ENCODE assay signal across 12 cellular contexts in the genomic region with DNA sequence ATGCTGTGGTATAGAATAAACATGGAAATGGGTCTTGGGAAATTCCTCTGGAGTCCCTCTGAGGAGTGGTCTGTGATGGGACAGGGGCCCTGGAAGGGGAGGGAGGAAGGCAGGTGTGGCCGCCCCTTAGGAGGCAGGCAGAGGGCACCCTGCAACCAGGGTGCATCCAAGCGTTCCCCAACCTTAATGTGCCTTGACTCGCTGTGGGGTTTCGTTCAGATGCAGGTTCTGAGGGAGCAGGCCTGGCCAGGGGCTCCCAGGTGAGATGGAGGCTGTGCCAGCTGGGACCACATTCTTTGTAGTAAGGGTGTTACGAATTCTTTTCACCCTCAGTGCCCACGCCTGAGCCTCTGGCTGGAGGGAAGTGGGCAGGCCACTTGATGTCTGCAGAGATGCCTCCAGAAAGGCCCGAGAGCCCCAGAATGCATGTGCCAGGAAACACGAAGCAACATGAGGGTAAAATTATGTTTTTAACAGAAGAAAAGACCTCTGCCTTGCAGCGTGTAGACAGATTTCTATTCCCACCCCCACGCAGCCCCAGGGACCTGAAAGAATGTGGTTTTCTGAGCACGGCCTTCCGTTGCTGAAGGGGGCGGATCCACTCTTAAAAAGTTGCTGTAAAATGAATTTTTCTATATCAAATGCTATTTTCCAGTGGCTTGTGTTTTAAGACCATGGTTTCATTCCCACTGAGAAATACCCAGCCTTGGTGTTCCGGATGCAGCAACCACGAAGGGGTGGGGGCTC.
DNase-seq lines count a peak whose midpoint lies in the region; ATAC-seq and TF ChIP-seq lines count a peak whose summit lies in the region.
"Had no signal": no experiment of that assay in that cellular context is flagged by ENCODE, and none has a peak within 500 bp of the region (broad histone marks: within the 10 kb centered on the region; RNA-seq: fewer than 3 reads in every experiment).

No MANE protein-coding gene starts in this region.

- peak; percentile 39 to 52 for ATAC-seq in activated naive CD4-positive, alpha-beta T cell treated with anti-CD3 and anti-CD28 coated beads, Interleukin-2, amount 50 U/mL, for 72 hours

- peaks cover 20% of the 10 kb centered on the region for H3K4me1 Mint-ChIP-seq in activated naive CD8-positive, alpha-beta T cell treated with anti-CD3 and anti-CD28 coated beads for 36 hours
- peaks cover 43% of the 10 kb centered on the region for H3K4me1 Mint-ChIP-seq in mesothelial cell of epicardium

- no peak overlapping the region for H3K27ac Mint-ChIP-seq in activated naive CD4-positive, alpha-beta T cell treated with anti-CD3 and anti-CD28 coated beads, Interleukin-2, amount 50 U/mL, for 72 hours
- H3K27ac Mint-ChIP-seq in activated naive CD8-positive, alpha-beta T cell treated with anti-CD3 and anti-CD28 coated beads for 36 hours = peak overlapping the region; percentile 52
- peak overlapping the region; percentile 78 for H3K27ac Mint-ChIP-seq in mesothelial cell of epicardium
- H3K27ac Mint-ChIP-seq: activated naive CD4-positive, alpha-beta T cell treated with anti-CD3 and anti-CD28 coated beads, Interleukin-2, amount 50 U/mL, for 24 hours had no signal

- TF ChIP-seq CTCF in mesothelial cell of epicardium (IDR thresholded peaks at IDR 0.05; ENCODE audit: unreplicated experiment) = no peak
- no peak for TF ChIP-seq CTCF in testis (IDR thresholded peaks at IDR 0.05)
- no peak for TF ChIP-seq CTCF in foreskin fibroblast (IDR thresholded peaks at IDR 0.05; ENCODE audit: low read depth, low read length)

- H3K27me3 ChIP-seq in testis = no peaks in the 10 kb centered on the region

- H3K36me3 Mint-ChIP-seq in activated naive CD4-positive, alpha-beta T cell treated with anti-CD3 and anti-CD28 coated beads, Interleukin-2, amount 50 U/mL, for 72 hours = peaks cover 7 to 16% of the 10 kb centered on the region in 2 donors
- peaks cover 10% of the 10 kb centered on the region for H3K36me3 Mint-ChIP-seq in activated naive CD8-positive, alpha-beta T cell treated with anti-CD3 and anti-CD28 coated beads for 36 hours
- H3K36me3 Mint-ChIP-seq in mesothelial cell of epicardium = no peaks in the 10 kb centered on the region
- H3K36me3 Mint-ChIP-seq: activated naive CD4-positive, alpha-beta T cell treated with anti-CD3 and anti-CD28 coated beads, Interleukin-2, amount 50 U/mL, for 24 hours had no signal

- no peaks in the 10 kb centered on the region for H3K27me3 Mint-ChIP-seq in activated naive CD8-positive, alpha-beta T cell treated with anti-CD3 and anti-CD28 coated beads for 36 hours
- H3K27me3 Mint-ChIP-seq in mesothelial cell of epicardium (ENCODE audit: low read depth) = no peaks in the 10 kb centered on the region
- H3K27me3 Mint-ChIP-seq: activated naive CD4-positive, alpha-beta T cell treated with anti-CD3 and anti-CD28 coated beads, Interleukin-2, amount 50 U/mL, for 24 hours had no signal

- H3K36me3 ChIP-seq in testis (ENCODE audit: low read depth, missing control alignments) = no peaks in the 10 kb centered on the region

- intact Hi-C loops in testis (cut with DNase I; ENCODE audit: low total_unique reads) = no loop called here

- H3K4me1 ChIP-seq in testis = peaks cover 23% of the 10 kb centered on the region

- WGBS in testis, 2 donors = 56 to 58% methylated on average over 14 to 15 of the region's 15 CpGs

- no peaks in the 10 kb centered on the region for H3K9me3 ChIP-seq in testis

- DNase-seq in activated naive CD4-positive, alpha-beta T cell treated with anti-CD3 and anti-CD28 coated beads, Interleukin-2, amount 50 U/mL, for 72 hours (ENCODE audit: low spot score in 2 of 2) = no peak
- no peak for DNase-seq in activated naive CD4-positive, alpha-beta T cell treated with Interleukin-2 at 50 U/mL for 16 hours
- DNase-seq in activated naive CD8-positive, alpha-beta T cell treated with anti-CD3 and anti-CD28 coated beads for 36 hours = peak; percentile 46
- DNase-seq in mesothelial cell of epicardium (ENCODE audit: low spot score in 2 of 2, unreplicated experiment in 2 of 2) (no peak), testis (no peak), OCI-M2 (lab: John Stamatoyannopoulos, UW; ENCODE audit: unreplicated experiment) (no peak), foreskin fibroblast (no peak)
- no peak for DNase-seq in activated CD8-positive, alpha-beta memory T cell treated with anti-CD3 and anti-CD28 coated beads for 24 hours
- DNase-seq: DMS79, HCEC 1CT, NCI-H69 had no signal

- TF ChIP-seq POLR2A in testis (IDR thresholded peaks at IDR 0.05) = no peak

- peak overlapping the region; percentile 50 to 71 for H3K27ac ChIP-seq in testis

- H3K4me3 Mint-ChIP-seq in activated naive CD8-positive, alpha-beta T cell treated with anti-CD3 and anti-CD28 coated beads for 36 hours = no peak overlapping the region
- H3K4me3 Mint-ChIP-seq in mesothelial cell of epicardium = no peak overlapping the region
- H3K4me3 Mint-ChIP-seq: activated naive CD4-positive, alpha-beta T cell treated with anti-CD3 and anti-CD28 coated beads, Interleukin-2, amount 50 U/mL, for 24 hours had no signal

- H3K4me3 ChIP-seq in testis (no peak overlapping the region), foreskin fibroblast (ENCODE audit: low read depth in 1 of 2, low read length in 2 of 2) (no peak overlapping the region)

- peaks cover 10 to 13% of the 10 kb centered on the region in 2 donors for H3K9me3 Mint-ChIP-seq in activated naive CD4-positive, alpha-beta T cell treated with anti-CD3 and anti-CD28 coated beads, Interleukin-2, amount 50 U/mL, for 72 hours
- H3K9me3 Mint-ChIP-seq in activated naive CD8-positive, alpha-beta T cell treated with anti-CD3 and anti-CD28 coated beads for 36 hours = peaks cover 11% of the 10 kb centered on the region
- H3K9me3 Mint-ChIP-seq in mesothelial cell of epicardium = peaks cover 9% of the 10 kb centered on the region
- H3K9me3 Mint-ChIP-seq: activated naive CD4-positive, alpha-beta T cell treated with anti-CD3 and anti-CD28 coated beads, Interleukin-2, amount 50 U/mL, for 24 hours had no signal

Comparison
In these comparisons a context has a peak if more than half of its experiments do, and no peak if none do; other contexts are left out.
1. H3K27ac Mint-ChIP-seq: peak in activated naive CD8-positive, alpha-beta T cell treated with anti-CD3 and anti-CD28 coated beads for 36 hours (single experiment) and mesothelial cell of epicardium (single experiment); none in activated naive CD4-positive, alpha-beta T cell treated with anti-CD3 and anti-CD28 coated beads, Interleukin-2, amount 50 U/mL, for 72 hours (0 of 2).